In the genomic region with DNA sequence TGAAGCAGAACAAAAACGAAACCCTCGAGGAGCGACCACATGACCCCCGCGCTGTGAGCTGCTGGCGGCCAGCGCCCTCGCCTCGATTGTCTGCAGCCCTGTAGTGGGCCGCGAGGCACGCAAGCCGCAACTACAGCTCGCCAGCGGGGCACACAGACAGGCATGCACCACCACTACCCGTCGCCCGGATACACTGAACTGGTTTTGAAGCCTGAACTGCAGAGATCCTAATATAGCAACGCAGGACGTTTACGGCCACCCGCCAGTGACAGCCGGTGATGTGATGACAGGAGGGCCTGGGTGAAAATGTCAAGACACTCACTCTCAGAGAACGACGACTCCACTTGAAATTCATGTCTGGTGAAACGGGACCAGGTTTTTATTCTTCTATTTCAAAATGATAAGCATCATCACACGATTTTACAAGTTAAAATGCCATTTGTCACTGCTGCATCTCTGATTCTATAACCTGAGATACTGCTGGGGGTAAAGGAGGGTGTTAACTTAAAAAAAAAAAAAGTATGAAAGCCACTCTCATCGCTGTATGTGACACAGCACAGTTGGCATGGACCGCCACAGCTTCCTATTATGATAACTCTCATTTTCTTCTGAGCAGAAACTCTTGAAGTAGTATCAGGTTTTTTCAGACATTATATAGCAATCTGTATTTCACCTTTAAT, we compare ENCODE assay signal across 21 cellular contexts.
DNase-seq lines count a peak whose midpoint lies in the region; ATAC-seq and TF ChIP-seq lines count a peak whose summit lies in the region.
"Had no signal": no experiment of that assay in that cellular context is flagged by ENCODE, and none has a peak within 500 bp of the region (broad histone marks: within the 10 kb centered on the region; RNA-seq: fewer than 3 reads in every experiment).

No MANE protein-coding gene starts in this region.

- H3K4me3 Mint-ChIP-seq in activated naive CD8-positive, alpha-beta T cell, result no peak overlapping the region
- no peak overlapping the region for H3K4me3 Mint-ChIP-seq in activated naive CD8-positive, alpha-beta T cell treated with anti-CD3 and anti-CD28 coated beads, Interleukin-2, amount 50 U/mL, for 24 hours
- H3K4me3 Mint-ChIP-seq: CD8-positive, alpha-beta T cell had no signal

- peaks cover 8% of the 10 kb centered on the region for H3K4me1 ChIP-seq in cardiac muscle cell (ENCODE audit: low read depth)
- H3K4me1 ChIP-seq in right cardiac atrium (ENCODE audit: control insufficient read depth, insufficient read depth, low read length), result no peaks in the 10 kb centered on the region
- H3K4me1 ChIP-seq in psoas muscle, result peaks cover 3% of the 10 kb centered on the region
- H3K4me1 ChIP-seq: SJCRH30 had no signal

- H3K27me3 Mint-ChIP-seq in activated naive CD8-positive, alpha-beta T cell, result no peaks in the 10 kb centered on the region
- no peaks in the 10 kb centered on the region for H3K27me3 Mint-ChIP-seq in activated naive CD8-positive, alpha-beta T cell treated with anti-CD3 and anti-CD28 coated beads, Interleukin-2, amount 50 U/mL, for 24 hours

- peaks cover 35% of the 10 kb centered on the region for H3K36me3 ChIP-seq in cardiac muscle cell
- peaks cover 4 to 81% of the 10 kb centered on the region in 2 donors for H3K36me3 ChIP-seq in psoas muscle (ENCODE audit: insufficient read depth in 1 of 2, low read depth in 1 of 2)
- H3K36me3 ChIP-seq in H7 (replicated peaks; ENCODE audit: control insufficient read depth, insufficient read depth, low read length), result peaks cover 30% of the 10 kb centered on the region

- peak overlapping the region; percentile 46 for H3K27ac Mint-ChIP-seq in activated naive CD8-positive, alpha-beta T cell
- no peak overlapping the region for H3K27ac Mint-ChIP-seq in activated naive CD8-positive, alpha-beta T cell treated with anti-CD3 and anti-CD28 coated beads, Interleukin-2, amount 50 U/mL, for 24 hours

- peaks cover under 1% of the 10 kb centered on the region for H3K4me1 Mint-ChIP-seq in activated naive CD8-positive, alpha-beta T cell (ENCODE audit: low read depth)
- no peaks in the 10 kb centered on the region for H3K4me1 Mint-ChIP-seq in activated naive CD8-positive, alpha-beta T cell treated with anti-CD3 and anti-CD28 coated beads, Interleukin-2, amount 50 U/mL, for 24 hours

- DNase-seq in activated naive CD8-positive, alpha-beta T cell treated with anti-CD3 and anti-CD28 coated beads, Interleukin-2, amount 50 U/mL, for 24 hours, result no peak
- peak in 1 of 2 donors; percentile 91 for DNase-seq in cardiac muscle cell (ENCODE audit: low read depth in 1 of 2, low spot score in 1 of 2)
- peak in 2 of 3 donors; percentile 72 to 73 for DNase-seq in right cardiac atrium
- DNase-seq in psoas muscle, result no peak
- DNase-seq in NCI-H1694 (lab: John Stamatoyannopoulos, UW), result no peak
- DNase-seq in lower leg skin (ENCODE audit: low spot score in 2 of 2), result no peak
- no peak for DNase-seq in H7
- DNase-seq: AML-193; Calu3; CD8-positive, alpha-beta T cell; DMS153; MG63; NCI-H1417 treated with DMSO at 0.1 percent for 48 hours; NCI-H187 treated with DMSO at 0.1 percent for 48 hours; NCI-H2227 treated with DMSO at 0.1 percent for 48 hours; NCI-H774; NK-92 treated with Interleukin-12 subunit alpha and Interleukin-12 subunit beta, amount 100 ng/mL, for 24 hours had no signal

- peak overlapping the region; percentile 88 for H3K27ac ChIP-seq in cardiac muscle cell
- H3K27ac ChIP-seq in right cardiac atrium (ENCODE audit: low read length), result no peak overlapping the region
- peak overlapping the region; percentile 11 for H3K27ac ChIP-seq in psoas muscle
- H3K27ac ChIP-seq: 22Rv1, RWPE1, SJCRH30 had no signal

- no peak for TF ChIP-seq POLR2A in lower leg skin (IDR thresholded peaks at IDR 0.05)

- no peak overlapping the region for H3K4me3 ChIP-seq in cardiac muscle cell
- no peak overlapping the region for H3K4me3 ChIP-seq in right cardiac atrium (ENCODE audit: low read length)
- no peak overlapping the region for H3K4me3 ChIP-seq in psoas muscle
- H3K4me3 ChIP-seq in lower leg skin (ENCODE audit: low read depth, poor library complexity, severe bottlenecking), result no peak overlapping the region
- H3K4me3 ChIP-seq in H7 (ENCODE audit: insufficient read depth, low read depth, low read length), result no peak overlapping the region
- H3K4me3 ChIP-seq: MG63, SJCRH30 had no signal

- ATAC-seq in activated naive CD8-positive, alpha-beta T cell treated with anti-CD3 and anti-CD28 coated beads, Interleukin-2, amount 50 U/mL, for 24 hours, result no peak
- ATAC-seq in right cardiac atrium (peak; percentile 78), psoas muscle (peak; percentile 46 to 82 (median 56))
- ATAC-seq: CD8-positive, alpha-beta T cell had no signal

- intact Hi-C loops in right cardiac atrium (cut with DNase I) (loop anchor here in 1 of 4 donors (10.0 kb wide), 1 partner anchor 315 kb away; no protein-coding TSS in a partner anchor), psoas muscle (cut with DNase I) (no loop called here), lower leg skin (cut with DNase I; ENCODE audit: low total_unique reads) (no loop called here)

- no peaks in the 10 kb centered on the region for H3K9me3 Mint-ChIP-seq in activated naive CD8-positive, alpha-beta T cell (ENCODE audit: low read depth)
- no peaks in the 10 kb centered on the region for H3K9me3 Mint-ChIP-seq in activated naive CD8-positive, alpha-beta T cell treated with anti-CD3 and anti-CD28 coated beads, Interleukin-2, amount 50 U/mL, for 24 hours
- H3K9me3 Mint-ChIP-seq: CD8-positive, alpha-beta T cell had no signal

- H3K36me3 Mint-ChIP-seq in activated naive CD8-positive, alpha-beta T cell, result no peaks in the 10 kb centered on the region
- peaks cover 50% of the 10 kb centered on the region for H3K36me3 Mint-ChIP-seq in activated naive CD8-positive, alpha-beta T cell treated with anti-CD3 and anti-CD28 coated beads, Interleukin-2, amount 50 U/mL, for 24 hours (ENCODE audit: low read depth)

- no peak for TF ChIP-seq CTCF in cardiac muscle cell (IDR thresholded peaks at IDR 0.05; ENCODE audit: low read depth, low read length)
- TF ChIP-seq CTCF in psoas muscle (IDR thresholded peaks at IDR 0.05), result no peak
- no peak for TF ChIP-seq CTCF in lower leg skin (IDR thresholded peaks at IDR 0.05)

- 73% methylated on average over 29 of the region's 29 CpGs for WGBS in right cardiac atrium
- 84 to 86% (median 86%) methylated on average over 29 of the region's 29 CpGs for WGBS in psoas muscle, 3 donors
- WGBS in lower leg skin, 2 donors, result 96 to 97% methylated on average over 29 of the region's 29 CpGs

- no peaks in the 10 kb centered on the region for H3K27me3 ChIP-seq in cardiac muscle cell
- no peaks in the 10 kb centered on the region for H3K27me3 ChIP-seq in right cardiac atrium (ENCODE audit: control insufficient read depth, insufficient read depth)
- no peaks in the 10 kb centered on the region for H3K27me3 ChIP-seq in psoas muscle (ENCODE audit: insufficient read depth in 3 of 3, low read length in 2 of 3)
- no peaks in the 10 kb centered on the region for H3K27me3 ChIP-seq in H7 (ENCODE audit: control insufficient read depth, insufficient read depth, low read length)
- H3K27me3 ChIP-seq: MG63, SJCRH30 had no signal

- H3K9me3 ChIP-seq in cardiac muscle cell (ENCODE audit: low read depth) (no peaks in the 10 kb centered on the region), right cardiac atrium (ENCODE audit: control insufficient read depth, low read length) (no peaks in the 10 kb centered on the region), psoas muscle (no peaks in the 10 kb centered on the region)
- H3K9me3 ChIP-seq: MG63, SJCRH30 had no signal

Comparison
In these comparisons a context has a peak if more than half of its experiments do, and no peak if none do; other contexts are left out.
1. DNase-seq: peak in right cardiac atrium (2 of 3); none in activated naive CD8-positive, alpha-beta T cell treated with anti-CD3 and anti-CD28 coated beads, Interleukin-2, amount 50 U/mL, for 24 hours (single experiment), psoas muscle (0 of 2), NCI-H1694 (single experiment), lower leg skin (0 of 2) and H7 (single experiment).